1 cellular context compared by ENCODE assay signal in genomic region chr1:93633313-93633712, GRCh38.
A peak's percentile ranks its signal among the peaks of the same experiment; 100 is the strongest.
TF ChIP-seq lines count a peak whose summit lies in the region.

No MANE protein-coding gene starts in this region.

TF ChIP-seq in HepG2, 621 proteins besides CTCF, POLR2A, EP300 and RAD21:
- no peak for TF ChIP-seq ZBTB7A (CRISPR knock-in tag; IDR thresholded peaks at IDR 0.05)
- TF ChIP-seq, protein P1, sequence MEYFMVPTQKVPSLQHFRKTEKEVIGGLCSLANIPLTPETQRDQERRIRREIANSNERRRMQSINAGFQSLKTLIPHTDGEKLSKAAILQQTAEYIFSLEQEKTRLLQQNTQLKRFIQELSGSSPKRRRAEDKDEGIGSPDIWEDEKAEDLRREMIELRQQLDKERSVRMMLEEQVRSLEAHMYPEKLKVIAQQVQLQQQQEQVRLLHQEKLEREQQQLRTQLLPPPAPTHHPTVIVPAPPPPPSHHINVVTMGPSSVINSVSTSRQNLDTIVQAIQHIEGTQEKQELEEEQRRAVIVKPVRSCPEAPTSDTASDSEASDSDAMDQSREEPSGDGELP (IDR thresholded peaks at IDR 0.05; ENCODE audit: borderline replicate concordance, low read depth) = no peak
- TF ChIP-seq ZNF296 (CRISPR knock-in tag; conservative IDR thresholded peaks at IDR 0.05) = no peak
- peak; percentile 52; the same call in 1 of the 2 replicates for TF ChIP-seq MAFF (IDR thresholded peaks at IDR 0.05; ENCODE audit: low read depth, low read length)
- TF ChIP-seq MAFK (conservative IDR thresholded peaks at IDR 0.05 in 1 of 2, IDR thresholded peaks at IDR 0.05 in 1 of 2; ENCODE audit: low read length in 2 of 2) = peak; percentile 54 to 55; a peak in 3 of 4 replicates
- TF ChIP-seq MBD4 (IDR thresholded peaks at IDR 0.05; ENCODE audit: borderline replicate concordance, low read length) = no peak
- no peak for TF ChIP-seq GFI1 (CRISPR knock-in tag; IDR thresholded peaks at IDR 0.05; ENCODE audit: borderline replicate concordance)
- TF ChIP-seq RAD51 (IDR thresholded peaks at IDR 0.05; ENCODE audit: borderline replicate concordance) = no peak
- TF ChIP-seq ZNF432 (CRISPR knock-in tag; IDR thresholded peaks at IDR 0.05; ENCODE audit: borderline replicate concordance) = no peak
